12 cellular contexts compared by ENCODE assay signal in the genomic region with DNA sequence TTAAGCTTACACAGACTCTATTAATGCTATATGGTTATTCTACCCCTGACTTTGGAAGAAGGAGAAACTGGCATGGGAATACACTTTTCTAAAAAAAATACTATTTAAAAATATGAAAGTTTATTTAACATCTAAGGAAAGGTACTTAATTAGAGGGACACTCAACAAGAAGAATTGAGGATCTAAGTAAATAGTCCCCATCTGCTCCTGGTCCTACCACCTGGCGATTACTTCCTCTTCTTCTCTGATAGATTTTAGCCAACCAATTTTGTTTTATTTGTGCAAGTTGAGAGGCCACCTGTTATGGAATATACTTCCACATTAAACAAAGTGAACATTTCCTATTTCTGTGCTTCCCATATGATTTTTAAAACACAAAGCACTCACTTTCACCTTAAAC.
DNase-seq lines count a peak whose midpoint lies in the region; ATAC-seq, FAIRE-seq and TF ChIP-seq lines count a peak whose summit lies in the region.
"Had no signal": no experiment of that assay in that cellular context is flagged by ENCODE, and none has a peak within 500 bp of the region (broad histone marks: within the 10 kb centered on the region; RNA-seq: fewer than 3 reads in every experiment).

No MANE protein-coding gene starts in this region.

- peak overlapping the region; percentile 53 for H3K4me2 ChIP-seq in DND-41 (ENCODE audit: insufficient read depth, low read length)

- peak overlapping the region; percentile 79 for H3K4me3 Mint-ChIP-seq in CD8-positive, alpha-beta T cell
- H3K4me3 Mint-ChIP-seq in activated naive CD8-positive, alpha-beta T cell treated with anti-CD3 and anti-CD28 coated beads, Interleukin-2, amount 10 ng/mL, durations not matched to agents 7 days and 5 days = peak overlapping the region; percentile 96

- no peaks in the 10 kb centered on the region for H3K27me3 ChIP-seq in CD8-positive, alpha-beta T cell (ENCODE audit: insufficient read depth, low read length)
- H3K27me3 ChIP-seq in DND-41 (ENCODE audit: insufficient read depth, low read length, poor library complexity) (no peaks in the 10 kb centered on the region), WERI-Rb-1 (ENCODE audit: insufficient read depth, low read depth, severe bottlenecking) (no peaks in the 10 kb centered on the region)
- H3K27me3 ChIP-seq: SJCRH30 had no signal

- H3K9ac ChIP-seq in DND-41 (ENCODE audit: low read depth, low read length) = peak overlapping the region; percentile 48

- POLR2A ChIA-PET in CD8-positive, alpha-beta T cell (lab: Charles Lee) = interaction anchor here (1.0 to 1.5 kb wide), 3 partner anchors 13 to 93 kb away, joined by 3 to 4 read pairs (median 3); no protein-coding TSS in a partner anchor
- POLR2A ChIA-PET in activated naive CD8-positive, alpha-beta T cell treated with anti-CD3 and anti-CD28 coated beads, Interleukin-2, amount 10 ng/mL, durations not matched to agents 7 days and 5 days (lab: Charles Lee) = interaction anchor here (0.5 to 9.2 kb wide), 9 partner anchors 7 to 685 kb away, joined by 3 to 124 read pairs (median 15); a partner anchor contains a TSS

- no peak for DNase-seq in CD8-positive, alpha-beta T cell
- DNase-seq in DND-41 (no peak), NCI-H345 treated with DMSO at 0.1 percent for 48 hours (lab: John Stamatoyannopoulos, UW; ENCODE audit: unreplicated experiment) (peak; percentile 55), WERI-Rb-1 (no peak), urothelium cell line (ENCODE audit: low spot score) (no peak)
- DNase-seq in activated naive CD8-positive, alpha-beta T cell treated with anti-CD3 and anti-CD28 coated beads, Interleukin-2, amount 10 ng/mL, durations not matched to agents 7 days and 5 days = no peak

- H3K36me3 ChIP-seq in CD8-positive, alpha-beta T cell (ENCODE audit: insufficient read depth, low read length) = no peaks in the 10 kb centered on the region
- H3K36me3 ChIP-seq in DND-41 (ENCODE audit: insufficient read depth, low read length) (peaks cover 20% of the 10 kb centered on the region), WERI-Rb-1 (no peaks in the 10 kb centered on the region)
- H3K36me3 ChIP-seq: SJCRH30 had no signal

- peaks cover 93% of the 10 kb centered on the region for H3K4me1 Mint-ChIP-seq in CD8-positive, alpha-beta T cell (ENCODE audit: low read depth)
- peaks cover 72% of the 10 kb centered on the region for H3K4me1 Mint-ChIP-seq in activated naive CD8-positive, alpha-beta T cell treated with anti-CD3 and anti-CD28 coated beads, Interleukin-2, amount 10 ng/mL, durations not matched to agents 7 days and 5 days

- peak overlapping the region; percentile 36 for H3K27ac ChIP-seq in CD8-positive, alpha-beta T cell (ENCODE audit: low read depth, low read length)
- H3K27ac ChIP-seq in DND-41 (ENCODE audit: low read length) (peak overlapping the region; percentile 86), WERI-Rb-1 (no peak overlapping the region)
- H3K27ac ChIP-seq: SJCRH30 had no signal

- no peaks in the 10 kb centered on the region for H3K9me3 ChIP-seq in CD8-positive, alpha-beta T cell (ENCODE audit: low read length)
- H3K9me3 ChIP-seq in DND-41 (ENCODE audit: insufficient read depth, low read length, severe bottlenecking) = no peaks in the 10 kb centered on the region
- H3K9me3 ChIP-seq in WERI-Rb-1 (ENCODE audit: severe bottlenecking) = no peaks in the 10 kb centered on the region
- H3K9me3 ChIP-seq: SJCRH30 had no signal

- H3K79me2 ChIP-seq in DND-41 (ENCODE audit: insufficient read depth, low read length) = peaks cover 96% of the 10 kb centered on the region

- TF ChIP-seq CTCF in CD8-positive, alpha-beta T cell (IDR thresholded peaks at IDR 0.05) = no peak
- TF ChIP-seq CTCF in DND-41 (IDR thresholded peaks at IDR 0.05; ENCODE audit: borderline replicate concordance, extremely low read depth, low read length, poor library complexity, severe bottlenecking) (no peak), WERI-Rb-1 (IDR thresholded peaks at IDR 0.05; ENCODE audit: low read depth, low read length) (no peak)

- ATAC-seq in CD8-positive, alpha-beta T cell = no peak
- ATAC-seq in DND-41 (ENCODE audit: insufficient read depth, low read depth) = no peak
- ATAC-seq in activated naive CD8-positive, alpha-beta T cell treated with anti-CD3 and anti-CD28 coated beads, Interleukin-2, amount 10 ng/mL, durations not matched to agents 7 days and 5 days (ENCODE audit: low read depth) = no peak
- ATAC-seq in HG03469 (IDR thresholded peaks at IDR 0.05; ENCODE audit: unreplicated experiment) = no peak
- ATAC-seq in GM19328 (IDR thresholded peaks at IDR 0.05; ENCODE audit: unreplicated experiment) = no peak
- ATAC-seq: HCT116 had no signal

- H3K9me3 Mint-ChIP-seq in CD8-positive, alpha-beta T cell = no peaks in the 10 kb centered on the region
- no peaks in the 10 kb centered on the region for H3K9me3 Mint-ChIP-seq in activated naive CD8-positive, alpha-beta T cell treated with anti-CD3 and anti-CD28 coated beads, Interleukin-2, amount 10 ng/mL, durations not matched to agents 7 days and 5 days
- H3K9me3 Mint-ChIP-seq: central memory CD8-positive, alpha-beta T cell had no signal

- CTCF ChIA-PET in CD8-positive, alpha-beta T cell (lab: Charles Lee) = interaction anchor here (1.2 to 2.1 kb wide), 3 partner anchors 55 to 111 kb away, joined by 3 to 4 read pairs (median 3); a partner anchor contains a TSS

- intact Hi-C loops in CD8-positive, alpha-beta T cell (cut with DNase I, micrococcal nuclease) = loop anchor here in 1 of 2 experiments (1.0 to 10.0 kb wide), 3 partner anchors 8 to 47 kb away; no protein-coding TSS in a partner anchor

- H4K20me1 ChIP-seq in DND-41 (ENCODE audit: insufficient read depth, low read length) = no peaks in the 10 kb centered on the region

- no peak for FAIRE-seq in urothelium cell line (lab: Jason Lieb, UNC)
- FAIRE-seq: keratinocyte had no signal

- H2AFZ ChIP-seq in DND-41 (ENCODE audit: low read depth, low read length) = no peak overlapping the region

- peaks cover 22% of the 10 kb centered on the region for H3K36me3 Mint-ChIP-seq in CD8-positive, alpha-beta T cell
- peaks cover 71% of the 10 kb centered on the region for H3K36me3 Mint-ChIP-seq in activated naive CD8-positive, alpha-beta T cell treated with anti-CD3 and anti-CD28 coated beads, Interleukin-2, amount 10 ng/mL, durations not matched to agents 7 days and 5 days

- H3K27me3 Mint-ChIP-seq in CD8-positive, alpha-beta T cell (ENCODE audit: low read depth) = no peaks in the 10 kb centered on the region
- no peaks in the 10 kb centered on the region for H3K27me3 Mint-ChIP-seq in activated naive CD8-positive, alpha-beta T cell treated with anti-CD3 and anti-CD28 coated beads, Interleukin-2, amount 10 ng/mL, durations not matched to agents 7 days and 5 days
- H3K27me3 Mint-ChIP-seq: central memory CD8-positive, alpha-beta T cell had no signal

- H3K4me3 ChIP-seq in CD8-positive, alpha-beta T cell (ENCODE audit: low read depth, low read length) = peak overlapping the region; percentile 33
- peak overlapping the region in 1 of 2 experiments; percentile 39; a peak in 2 of 4 replicates for H3K4me3 ChIP-seq in DND-41 (ENCODE audit: low read depth in 1 of 2, low read length in 2 of 2)
- no peak overlapping the region for H3K4me3 ChIP-seq in WERI-Rb-1 (ENCODE audit: low read depth, low read length)

- peaks cover 98% of the 10 kb centered on the region for H3K4me1 ChIP-seq in CD8-positive, alpha-beta T cell (ENCODE audit: insufficient read depth, low read length)
- peaks cover 98% of the 10 kb centered on the region for H3K4me1 ChIP-seq in DND-41 (ENCODE audit: insufficient read depth, low read length)
- H3K4me1 ChIP-seq: SJCRH30 had no signal

- peak overlapping the region; percentile 92 for H3K27ac Mint-ChIP-seq in CD8-positive, alpha-beta T cell
- H3K27ac Mint-ChIP-seq in activated naive CD8-positive, alpha-beta T cell treated with anti-CD3 and anti-CD28 coated beads, Interleukin-2, amount 10 ng/mL, durations not matched to agents 7 days and 5 days = peak overlapping the region; percentile 96
